ENCODE assay signal across 1 cellular context in the genomic region with DNA sequence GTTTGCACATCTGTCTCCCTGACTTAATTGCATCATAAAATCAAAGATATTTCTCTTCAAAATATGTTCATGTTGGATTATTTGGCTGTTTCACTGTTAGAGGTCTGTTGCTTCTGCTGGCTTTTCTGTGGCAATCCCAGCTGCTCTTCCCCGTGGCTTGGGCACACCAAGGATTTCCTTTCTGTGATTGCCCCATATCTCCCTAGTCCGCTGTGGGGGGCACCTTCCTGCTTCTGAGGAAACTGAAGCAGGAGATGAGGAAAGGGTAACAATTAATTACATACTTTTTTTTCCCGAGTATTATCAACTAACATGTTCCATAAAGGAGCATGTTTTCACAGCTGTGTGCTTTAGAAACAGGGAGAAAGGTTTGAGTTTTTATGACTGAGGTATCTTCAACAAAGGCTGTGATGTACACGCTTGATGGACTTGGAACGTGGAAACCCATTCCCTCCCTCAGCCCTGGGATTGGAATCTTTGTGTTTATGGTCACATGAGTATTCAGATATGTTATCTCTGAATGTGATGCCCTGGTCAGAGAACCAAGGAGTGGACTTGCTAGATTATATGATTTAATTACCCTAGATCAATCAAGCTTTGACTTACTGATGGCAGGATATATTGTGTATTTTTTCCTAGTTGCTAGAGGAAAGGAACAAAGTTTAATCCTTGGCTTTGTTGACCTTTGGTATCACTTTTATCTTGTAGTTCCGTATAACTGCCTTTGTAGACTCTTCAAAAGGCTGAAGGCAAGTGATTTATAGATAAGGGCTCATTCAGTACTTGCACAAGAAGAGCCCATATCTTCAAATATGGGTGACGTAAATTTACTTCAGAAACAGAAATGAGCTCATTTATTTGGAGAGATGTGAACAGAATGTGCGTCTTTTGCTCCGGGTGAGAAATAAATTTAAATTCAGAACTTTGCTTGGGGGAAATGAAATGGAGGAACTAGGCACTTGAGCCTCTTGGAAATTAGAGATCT.
TF ChIP-seq lines count a peak whose summit lies in the region.

No MANE protein-coding gene starts in this region.

TF ChIP-seq in HEK293, 187 proteins besides CTCF, POLR2A, EP300 and RAD21 (continued from another document):
- TF ChIP-seq, protein P1, sequence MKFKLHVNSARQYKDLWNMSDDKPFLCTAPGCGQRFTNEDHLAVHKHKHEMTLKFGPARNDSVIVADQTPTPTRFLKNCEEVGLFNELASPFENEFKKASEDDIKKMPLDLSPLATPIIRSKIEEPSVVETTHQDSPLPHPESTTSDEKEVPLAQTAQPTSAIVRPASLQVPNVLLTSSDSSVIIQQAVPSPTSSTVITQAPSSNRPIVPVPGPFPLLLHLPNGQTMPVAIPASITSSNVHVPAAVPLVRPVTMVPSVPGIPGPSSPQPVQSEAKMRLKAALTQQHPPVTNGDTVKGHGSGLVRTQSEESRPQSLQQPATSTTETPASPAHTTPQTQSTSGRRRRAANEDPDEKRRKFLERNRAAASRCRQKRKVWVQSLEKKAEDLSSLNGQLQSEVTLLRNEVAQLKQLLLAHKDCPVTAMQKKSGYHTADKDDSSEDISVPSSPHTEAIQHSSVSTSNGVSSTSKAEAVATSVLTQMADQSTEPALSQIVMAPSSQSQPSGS (tag by site-specific recombination; IDR thresholded peaks at IDR 0.05; ENCODE audit: low read depth) = peak; percentile 92
- TF ChIP-seq ZNF843 (tag by site-specific recombination; IDR thresholded peaks at IDR 0.05) (peak; percentile 85), GFI1B (tag by site-specific recombination; IDR thresholded peaks at IDR 0.05) (peak; percentile 69; the same call in 1 of the 2 replicates), TCF7L2 (IDR thresholded peaks at IDR 0.05; ENCODE audit: borderline replicate concordance, low read depth, low read length) (peak; percentile 88; the same call in 1 of the 2 replicates), WT1 (tag by site-specific recombination; IDR thresholded peaks at IDR 0.05) (peak; percentile 66; the same call in 1 of the 2 replicates), TRIM28 (IDR thresholded peaks at IDR 0.05; ENCODE audit: borderline replicate concordance, low read length) (peak; percentile 48; the same call in 1 of the 2 replicates), ZNF37A (tag by site-specific recombination; IDR thresholded peaks at IDR 0.05) (no peak), ZNF621 (tag by site-specific recombination; IDR thresholded peaks at IDR 0.05) (no peak), ZNF16 (tag by site-specific recombination; IDR thresholded peaks at IDR 0.05; ENCODE audit: low read depth) (no peak), ZNF121 (tag by site-specific recombination; IDR thresholded peaks at IDR 0.05) (no peak), ZNF624 (tag by site-specific recombination; IDR thresholded peaks at IDR 0.05) (no peak), ZNF214 (tag by site-specific recombination; IDR thresholded peaks at IDR 0.05; ENCODE audit: borderline replicate concordance) (no peak), OVOL3 (tag by site-specific recombination; IDR thresholded peaks at IDR 0.05) (peak; percentile 39; the same call in 1 of the 2 replicates), SP7 (tag by site-specific recombination; IDR thresholded peaks at IDR 0.05) (peak; percentile 55), ZNF837 (tag by site-specific recombination; IDR thresholded peaks at IDR 0.05) (no peak), ZNF169 (tag by site-specific recombination; IDR thresholded peaks at IDR 0.05) (no peak), ZNF529 (tag by site-specific recombination; IDR thresholded peaks at IDR 0.05; ENCODE audit: insufficient replicate concordance) (no peak), ZFP69B (tag by site-specific recombination; IDR thresholded peaks at IDR 0.05) (peak; percentile 62), ZNF670 (tag by site-specific recombination; IDR thresholded peaks at IDR 0.05; ENCODE audit: low read depth) (no peak), EGR2 (tag by site-specific recombination; IDR thresholded peaks at IDR 0.05; ENCODE audit: low read depth) (no peak), ZNF24 (tag by site-specific recombination; IDR thresholded peaks at IDR 0.05) (0 out of 2 replicates have a peak, but pooled peaks have one; percentile 79), ZNF146 (tag by site-specific recombination; IDR thresholded peaks at IDR 0.05) (no peak; the same call in 1 of the 2 replicates), FEZF1 (tag by site-specific recombination; IDR thresholded peaks at IDR 0.05) (peak; percentile 84), REPIN1 (tag by site-specific recombination; IDR thresholded peaks at IDR 0.05; ENCODE audit: low read depth) (no peak), ZNF560 (tag by site-specific recombination; IDR thresholded peaks at IDR 0.05; ENCODE audit: borderline replicate concordance) (no peak), ZNF211 (tag by site-specific recombination; IDR thresholded peaks at IDR 0.05; ENCODE audit: low read depth) (no peak), KLF16 (tag by site-specific recombination; IDR thresholded peaks at IDR 0.05) (peak; percentile 45; the same call in 1 of the 2 replicates)
- TF ChIP-seq, protein P2, sequence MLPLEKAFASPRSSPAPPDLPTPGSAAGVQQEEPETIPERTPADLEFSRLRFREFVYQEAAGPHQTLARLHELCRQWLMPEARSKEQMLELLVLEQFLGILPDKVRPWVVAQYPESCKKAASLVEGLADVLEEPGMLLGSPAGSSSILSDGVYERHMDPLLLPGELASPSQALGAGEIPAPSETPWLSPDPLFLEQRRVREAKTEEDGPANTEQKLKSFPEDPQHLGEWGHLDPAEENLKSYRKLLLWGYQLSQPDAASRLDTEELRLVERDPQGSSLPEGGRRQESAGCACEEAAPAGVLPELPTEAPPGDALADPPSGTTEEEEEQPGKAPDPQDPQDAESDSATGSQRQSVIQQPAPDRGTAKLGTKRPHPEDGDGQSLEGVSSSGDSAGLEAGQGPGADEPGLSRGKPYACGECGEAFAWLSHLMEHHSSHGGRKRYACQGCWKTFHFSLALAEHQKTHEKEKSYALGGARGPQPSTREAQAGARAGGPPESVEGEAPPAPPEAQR (tag by site-specific recombination; IDR thresholded peaks at IDR 0.05) = no peak
- TF ChIP-seq, protein P3, sequence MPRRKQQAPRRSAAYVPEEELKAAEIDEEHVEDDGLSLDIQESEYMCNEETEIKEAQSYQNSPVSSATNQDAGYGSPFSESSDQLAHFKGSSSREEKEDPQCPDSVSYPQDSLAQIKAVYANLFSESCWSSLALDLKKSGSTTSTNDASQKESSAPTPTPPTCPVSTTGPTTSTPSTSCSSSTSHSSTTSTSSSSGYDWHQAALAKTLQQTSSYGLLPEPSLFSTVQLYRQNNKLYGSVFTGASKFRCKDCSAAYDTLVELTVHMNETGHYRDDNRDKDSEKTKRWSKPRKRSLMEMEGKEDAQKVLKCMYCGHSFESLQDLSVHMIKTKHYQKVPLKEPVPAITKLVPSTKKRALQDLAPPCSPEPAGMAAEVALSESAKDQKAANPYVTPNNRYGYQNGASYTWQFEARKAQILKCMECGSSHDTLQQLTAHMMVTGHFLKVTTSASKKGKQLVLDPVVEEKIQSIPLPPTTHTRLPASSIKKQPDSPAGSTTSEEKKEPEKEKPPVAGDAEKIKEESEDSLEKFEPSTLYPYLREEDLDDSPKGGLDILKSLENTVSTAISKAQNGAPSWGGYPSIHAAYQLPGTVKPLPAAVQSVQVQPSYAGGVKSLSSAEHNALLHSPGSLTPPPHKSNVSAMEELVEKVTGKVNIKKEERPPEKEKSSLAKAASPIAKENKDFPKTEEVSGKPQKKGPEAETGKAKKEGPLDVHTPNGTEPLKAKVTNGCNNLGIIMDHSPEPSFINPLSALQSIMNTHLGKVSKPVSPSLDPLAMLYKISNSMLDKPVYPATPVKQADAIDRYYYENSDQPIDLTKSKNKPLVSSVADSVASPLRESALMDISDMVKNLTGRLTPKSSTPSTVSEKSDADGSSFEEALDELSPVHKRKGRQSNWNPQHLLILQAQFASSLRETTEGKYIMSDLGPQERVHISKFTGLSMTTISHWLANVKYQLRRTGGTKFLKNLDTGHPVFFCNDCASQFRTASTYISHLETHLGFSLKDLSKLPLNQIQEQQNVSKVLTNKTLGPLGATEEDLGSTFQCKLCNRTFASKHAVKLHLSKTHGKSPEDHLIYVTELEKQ (tag by site-specific recombination; IDR thresholded peaks at IDR 0.05; ENCODE audit: borderline replicate concordance) = 0 out of 2 replicates have a peak, but pooled peaks have one; percentile 23
- TF ChIP-seq, protein P4, sequence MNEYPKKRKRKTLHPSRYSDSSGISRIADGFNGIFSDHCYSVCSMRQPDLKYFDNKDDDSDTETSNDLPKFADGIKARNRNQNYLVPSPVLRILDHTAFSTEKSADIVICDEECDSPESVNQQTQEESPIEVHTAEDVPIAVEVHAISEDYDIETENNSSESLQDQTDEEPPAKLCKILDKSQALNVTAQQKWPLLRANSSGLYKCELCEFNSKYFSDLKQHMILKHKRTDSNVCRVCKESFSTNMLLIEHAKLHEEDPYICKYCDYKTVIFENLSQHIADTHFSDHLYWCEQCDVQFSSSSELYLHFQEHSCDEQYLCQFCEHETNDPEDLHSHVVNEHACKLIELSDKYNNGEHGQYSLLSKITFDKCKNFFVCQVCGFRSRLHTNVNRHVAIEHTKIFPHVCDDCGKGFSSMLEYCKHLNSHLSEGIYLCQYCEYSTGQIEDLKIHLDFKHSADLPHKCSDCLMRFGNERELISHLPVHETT (tag by site-specific recombination; IDR thresholded peaks at IDR 0.05) = peak; percentile 84
- TF ChIP-seq, protein P5, sequence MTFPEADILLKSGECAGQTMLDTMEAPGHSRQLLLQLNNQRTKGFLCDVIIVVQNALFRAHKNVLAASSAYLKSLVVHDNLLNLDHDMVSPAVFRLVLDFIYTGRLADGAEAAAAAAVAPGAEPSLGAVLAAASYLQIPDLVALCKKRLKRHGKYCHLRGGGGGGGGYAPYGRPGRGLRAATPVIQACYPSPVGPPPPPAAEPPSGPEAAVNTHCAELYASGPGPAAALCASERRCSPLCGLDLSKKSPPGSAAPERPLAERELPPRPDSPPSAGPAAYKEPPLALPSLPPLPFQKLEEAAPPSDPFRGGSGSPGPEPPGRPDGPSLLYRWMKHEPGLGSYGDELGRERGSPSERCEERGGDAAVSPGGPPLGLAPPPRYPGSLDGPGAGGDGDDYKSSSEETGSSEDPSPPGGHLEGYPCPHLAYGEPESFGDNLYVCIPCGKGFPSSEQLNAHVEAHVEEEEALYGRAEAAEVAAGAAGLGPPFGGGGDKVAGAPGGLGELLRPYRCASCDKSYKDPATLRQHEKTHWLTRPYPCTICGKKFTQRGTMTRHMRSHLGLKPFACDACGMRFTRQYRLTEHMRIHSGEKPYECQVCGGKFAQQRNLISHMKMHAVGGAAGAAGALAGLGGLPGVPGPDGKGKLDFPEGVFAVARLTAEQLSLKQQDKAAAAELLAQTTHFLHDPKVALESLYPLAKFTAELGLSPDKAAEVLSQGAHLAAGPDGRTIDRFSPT (tag by site-specific recombination; IDR thresholded peaks at IDR 0.05) = peak; percentile 75; the same call in 1 of the 2 replicates
- TF ChIP-seq, protein P6, sequence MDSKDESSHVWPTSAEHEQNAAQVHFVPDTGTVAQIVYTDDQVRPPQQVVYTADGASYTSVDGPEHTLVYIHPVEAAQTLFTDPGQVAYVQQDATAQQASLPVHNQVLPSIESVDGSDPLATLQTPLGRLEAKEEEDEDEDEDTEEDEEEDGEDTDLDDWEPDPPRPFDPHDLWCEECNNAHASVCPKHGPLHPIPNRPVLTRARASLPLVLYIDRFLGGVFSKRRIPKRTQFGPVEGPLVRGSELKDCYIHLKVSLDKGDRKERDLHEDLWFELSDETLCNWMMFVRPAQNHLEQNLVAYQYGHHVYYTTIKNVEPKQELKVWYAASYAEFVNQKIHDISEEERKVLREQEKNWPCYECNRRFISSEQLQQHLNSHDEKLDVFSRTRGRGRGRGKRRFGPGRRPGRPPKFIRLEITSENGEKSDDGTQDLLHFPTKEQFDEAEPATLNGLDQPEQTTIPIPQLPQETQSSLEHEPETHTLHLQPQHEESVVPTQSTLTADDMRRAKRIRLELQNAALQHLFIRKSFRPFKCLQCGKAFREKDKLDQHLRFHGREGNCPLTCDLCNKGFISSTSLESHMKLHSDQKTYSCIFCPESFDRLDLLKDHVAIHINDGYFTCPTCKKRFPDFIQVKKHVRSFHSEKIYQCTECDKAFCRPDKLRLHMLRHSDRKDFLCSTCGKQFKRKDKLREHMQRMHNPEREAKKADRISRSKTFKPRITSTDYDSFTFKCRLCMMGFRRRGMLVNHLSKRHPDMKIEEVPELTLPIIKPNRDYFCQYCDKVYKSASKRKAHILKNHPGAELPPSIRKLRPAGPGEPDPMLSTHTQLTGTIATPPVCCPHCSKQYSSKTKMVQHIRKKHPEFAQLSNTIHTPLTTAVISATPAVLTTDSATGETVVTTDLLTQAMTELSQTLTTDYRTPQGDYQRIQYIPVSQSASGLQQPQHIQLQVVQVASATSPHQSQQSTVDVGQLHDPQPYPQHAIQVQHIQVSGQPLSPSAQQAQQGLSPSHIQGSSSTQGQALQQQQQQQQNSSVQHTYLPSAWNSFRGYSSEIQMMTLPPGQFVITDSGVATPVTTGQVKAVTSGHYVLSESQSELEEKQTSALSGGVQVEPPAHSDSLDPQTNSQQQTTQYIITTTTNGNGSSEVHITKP (tag by site-specific recombination; IDR thresholded peaks at IDR 0.05) = 0 out of 2 replicates have a peak, but pooled peaks have one; percentile 46
- TF ChIP-seq, protein P7, sequence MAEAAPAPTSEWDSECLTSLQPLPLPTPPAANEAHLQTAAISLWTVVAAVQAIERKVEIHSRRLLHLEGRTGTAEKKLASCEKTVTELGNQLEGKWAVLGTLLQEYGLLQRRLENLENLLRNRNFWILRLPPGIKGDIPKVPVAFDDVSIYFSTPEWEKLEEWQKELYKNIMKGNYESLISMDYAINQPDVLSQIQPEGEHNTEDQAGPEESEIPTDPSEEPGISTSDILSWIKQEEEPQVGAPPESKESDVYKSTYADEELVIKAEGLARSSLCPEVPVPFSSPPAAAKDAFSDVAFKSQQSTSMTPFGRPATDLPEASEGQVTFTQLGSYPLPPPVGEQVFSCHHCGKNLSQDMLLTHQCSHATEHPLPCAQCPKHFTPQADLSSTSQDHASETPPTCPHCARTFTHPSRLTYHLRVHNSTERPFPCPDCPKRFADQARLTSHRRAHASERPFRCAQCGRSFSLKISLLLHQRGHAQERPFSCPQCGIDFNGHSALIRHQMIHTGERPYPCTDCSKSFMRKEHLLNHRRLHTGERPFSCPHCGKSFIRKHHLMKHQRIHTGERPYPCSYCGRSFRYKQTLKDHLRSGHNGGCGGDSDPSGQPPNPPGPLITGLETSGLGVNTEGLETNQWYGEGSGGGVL (tag by site-specific recombination; IDR thresholded peaks at IDR 0.05) = peak; percentile 40; the same call in 1 of the 2 replicates
- TF ChIP-seq, protein P8, sequence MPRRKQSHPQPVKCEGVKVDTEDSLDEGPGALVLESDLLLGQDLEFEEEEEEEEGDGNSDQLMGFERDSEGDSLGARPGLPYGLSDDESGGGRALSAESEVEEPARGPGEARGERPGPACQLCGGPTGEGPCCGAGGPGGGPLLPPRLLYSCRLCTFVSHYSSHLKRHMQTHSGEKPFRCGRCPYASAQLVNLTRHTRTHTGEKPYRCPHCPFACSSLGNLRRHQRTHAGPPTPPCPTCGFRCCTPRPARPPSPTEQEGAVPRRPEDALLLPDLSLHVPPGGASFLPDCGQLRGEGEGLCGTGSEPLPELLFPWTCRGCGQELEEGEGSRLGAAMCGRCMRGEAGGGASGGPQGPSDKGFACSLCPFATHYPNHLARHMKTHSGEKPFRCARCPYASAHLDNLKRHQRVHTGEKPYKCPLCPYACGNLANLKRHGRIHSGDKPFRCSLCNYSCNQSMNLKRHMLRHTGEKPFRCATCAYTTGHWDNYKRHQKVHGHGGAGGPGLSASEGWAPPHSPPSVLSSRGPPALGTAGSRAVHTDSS (tag by site-specific recombination; IDR thresholded peaks at IDR 0.05) = peak; percentile 11; the same call in 1 of the 2 replicates
